In the genomic region with DNA sequence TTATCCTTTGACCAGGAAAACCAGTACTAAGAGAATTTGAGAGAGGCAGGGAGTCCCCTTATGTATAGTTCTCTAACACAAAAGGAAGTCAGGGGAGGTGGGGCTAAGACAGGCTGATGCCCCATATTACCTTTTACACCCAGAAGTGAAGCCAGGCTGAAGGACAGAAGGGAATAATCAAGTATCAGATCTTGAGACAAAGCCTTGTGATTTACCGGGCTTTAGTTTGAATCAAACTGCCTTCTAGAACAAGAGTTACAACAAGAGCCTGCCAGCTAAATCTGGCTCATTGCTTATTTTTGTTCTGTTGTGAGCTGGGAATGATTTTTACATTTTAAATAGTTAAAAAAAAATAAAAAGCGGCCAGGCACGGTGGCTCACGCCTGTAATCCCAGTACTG, we compare ENCODE assay signal across 28 cellular contexts.
DNase-seq lines count a peak whose midpoint lies in the region; ATAC-seq and TF ChIP-seq lines count a peak whose summit lies in the region.
"Had no signal": no experiment of that assay in that cellular context is flagged by ENCODE, and none has a peak within 500 bp of the region (broad histone marks: within the 10 kb centered on the region; RNA-seq: fewer than 3 reads in every experiment).

No MANE protein-coding gene starts in this region.

- no peak for ATAC-seq in Right ventricle myocardium inferior
- ATAC-seq in HG03159 (IDR thresholded peaks at IDR 0.05; ENCODE audit: unreplicated experiment), result no peak
- ATAC-seq in GM21619 (IDR thresholded peaks at IDR 0.05; ENCODE audit: unreplicated experiment), result no peak
- ATAC-seq in GM21737 (IDR thresholded peaks at IDR 0.05; ENCODE audit: unreplicated experiment), result no peak
- ATAC-seq: activated T-cell treated with anti-CD3 and anti-CD28 coated beads, Interleukin-2, amount 50 U/mL, for 4 hours; esophagus mucosa; HepG2; stimulated activated memory B cell treated with anti-CD40 and anti-IgM and Interleukin-4, amounts not matched to agents 10 μg/mL and 1 μg/mL and 100 μg/mL, for 72 hours had no signal

- no peak for TF ChIP-seq CTCF in right atrium auricular region (IDR thresholded peaks at IDR 0.05)

- H3K9ac ChIP-seq in rectal smooth muscle tissue (ENCODE audit: low read length), result no peak overlapping the region
- H3K9ac ChIP-seq: BLaER1 treated with 17β-estradiol and CSF1 and Interleukin-3, amounts not matched to agents 10 nM and 100 nM had no signal

- H3K4me1 ChIP-seq in right atrium auricular region, result peaks cover 0 to 23% of the 10 kb centered on the region in 2 donors
- peaks cover 26% of the 10 kb centered on the region for H3K4me1 ChIP-seq in rectal smooth muscle tissue (ENCODE audit: control insufficient read depth, insufficient read depth, low read length)
- H3K4me1 ChIP-seq: BLaER1 treated with 17β-estradiol and CSF1 and Interleukin-3, amounts not matched to agents 10 nM and 100 nM had no signal

- H3K27me3 ChIP-seq in right atrium auricular region (no peaks in the 10 kb centered on the region), rectal smooth muscle tissue (ENCODE audit: control insufficient read depth, insufficient read depth, low read length) (no peaks in the 10 kb centered on the region)
- H3K27me3 ChIP-seq: BLaER1 treated with 17β-estradiol and CSF1 and Interleukin-3, amounts not matched to agents 10 nM and 100 nM; pancreas had no signal

- peaks cover 0 to 12% of the 10 kb centered on the region in 2 donors for H3K9me3 ChIP-seq in right atrium auricular region
- H3K9me3 ChIP-seq: pancreas had no signal

- intact Hi-C loops in Right ventricle myocardium inferior (cut with DNase I), result no loop called here

- DNase-seq in right atrium auricular region (ENCODE audit: low spot score), result no peak
- DNase-seq in Right ventricle myocardium inferior (ENCODE audit: missing footprints), result no peak
- DNase-seq in fibroblast of peridontal ligament (ENCODE audit: extremely low read depth), result peak; percentile 72
- no peak for DNase-seq in SW 1271 (lab: John Stamatoyannopoulos, UW)
- DNase-seq: activated CD8-positive, alpha-beta memory T cell treated with anti-CD3 and anti-CD28 coated beads for 24 hours; activated naive CD4-positive, alpha-beta T cell treated with anti-CD3 and anti-CD28 coated beads for 36 hours; activated T-cell treated with anti-CD3 and anti-CD28 coated beads, Interleukin-2, amount 50 U/mL, for 4 hours; amygdala; cerebellar nuclear complex; effector memory CD4-positive, alpha-beta T cell; naive B cell; NCI-H1092 treated with DMSO at 0.1 percent for 48 hours; NCI-H2081; NCI-H345; NCI-H82; OCI-M1; pancreas; SHP77; stimulated activated CD4-positive, alpha-beta T cell treated with anti-CD3 and anti-CD28 coated beads, Interleukin-2, amount 100 ng/mL, for 24 hours had no signal

- peak overlapping the region; percentile 1 to 40 for H3K27ac ChIP-seq in right atrium auricular region
- H3K27ac ChIP-seq in rectal smooth muscle tissue (ENCODE audit: low read depth, low read length), result peak overlapping the region; percentile 56
- H3K27ac ChIP-seq: BLaER1 treated with 17β-estradiol and CSF1 and Interleukin-3, amounts not matched to agents 10 nM and 100 nM; pancreas had no signal

- H3K36me3 ChIP-seq in right atrium auricular region (no peaks in the 10 kb centered on the region), rectal smooth muscle tissue (ENCODE audit: control insufficient read depth, insufficient read depth, low read length) (no peaks in the 10 kb centered on the region)
- H3K36me3 ChIP-seq: BLaER1 treated with 17β-estradiol and CSF1 and Interleukin-3, amounts not matched to agents 10 nM and 100 nM; pancreas had no signal

- no peak overlapping the region for H3K4me3 ChIP-seq in right atrium auricular region
- no peak overlapping the region for H3K4me3 ChIP-seq in rectal smooth muscle tissue (ENCODE audit: low read length)
- H3K4me3 ChIP-seq: BLaER1 treated with 17β-estradiol and CSF1 and Interleukin-3, amounts not matched to agents 10 nM and 100 nM; pancreas; skin epidermis had no signal
